In the genomic region with DNA sequence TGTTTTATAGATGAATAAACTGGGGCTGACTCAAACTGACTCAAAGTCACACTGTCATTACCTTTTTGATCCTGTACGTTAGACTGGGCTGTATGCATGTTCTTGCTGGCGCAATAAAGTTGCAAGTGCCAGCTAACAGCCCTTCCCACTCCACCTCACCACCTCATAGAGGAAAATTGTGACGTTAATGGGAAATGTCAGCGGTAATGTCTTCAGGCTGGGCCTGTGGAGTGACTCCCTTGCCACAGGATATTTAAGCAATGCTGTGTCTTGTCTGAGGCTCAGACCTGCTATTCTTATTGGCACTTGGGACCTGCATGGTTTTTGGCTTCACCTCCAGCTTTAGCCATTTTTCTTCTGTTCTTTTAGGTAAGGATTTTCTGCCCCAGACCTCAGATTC, we compare ENCODE assay signal across 8 cellular contexts. TPM values are rescaled to one million over a fixed set of nuclear protein-coding genes. Genes with fewer than 3 reads are reported as not detected.
DNase-seq lines count a peak whose midpoint lies in the region; ATAC-seq and TF ChIP-seq lines count a peak whose summit lies in the region.

No MANE protein-coding gene starts in this region.

- DNase-seq in SKM-1 treated with dmso at 0.1 percent for 144 hours (lab: John Stamatoyannopoulos, UW; ENCODE audit: unreplicated experiment) (peak; percentile 51), SKM-1 (lab: John Stamatoyannopoulos, UW; ENCODE audit: unreplicated experiment) (no peak), right lobe of liver (no peak), NCI-H2196 (lab: John Stamatoyannopoulos, UW; ENCODE audit: unreplicated experiment) (no peak), cerebellar nuclear complex (lab: John Stamatoyannopoulos, UW) (no peak), GM03348 (ENCODE audit: low spot score) (no peak)
- no peak for DNase-seq in activated naive CD4-positive, alpha-beta T cell treated with anti-CD3 and anti-CD28 coated beads, Interleukin-2, amount 50 U/mL, for 72 hours (ENCODE audit: low spot score in 2 of 2)

- no peak overlapping the region for H3K4me3 ChIP-seq in right lobe of liver

- H3K36me3 ChIP-seq in right lobe of liver, result peaks cover 9 to 98% (median 47%) of the 10 kb centered on the region in 4 donors

- intact Hi-C loops in right lobe of liver (cut with DNase I), result no loop called here

- peak overlapping the region; percentile 82 to 95 for H3K27ac Mint-ChIP-seq in activated naive CD4-positive, alpha-beta T cell treated with anti-CD3 and anti-CD28 coated beads, Interleukin-2, amount 50 U/mL, for 72 hours

- ATAC-seq in HG03432 (IDR thresholded peaks at IDR 0.05; ENCODE audit: unreplicated experiment), result peak; percentile 29
- ATAC-seq in activated naive CD4-positive, alpha-beta T cell treated with anti-CD3 and anti-CD28 coated beads, Interleukin-2, amount 50 U/mL, for 72 hours, result peak; percentile 49 to 80
- ATAC-seq in right lobe of liver, result peak; percentile 3 to 22 (median 19)

- no peaks in the 10 kb centered on the region for H3K9me3 Mint-ChIP-seq in activated naive CD4-positive, alpha-beta T cell treated with anti-CD3 and anti-CD28 coated beads, Interleukin-2, amount 50 U/mL, for 72 hours

- H3K4me1 ChIP-seq in right lobe of liver, result peaks cover 0 to 3% (median 0%) of the 10 kb centered on the region in 4 donors

- H3K27me3 ChIP-seq in right lobe of liver, result no peaks in the 10 kb centered on the region

- peak overlapping the region; percentile 41 to 55 (median 51) for H3K27ac ChIP-seq in right lobe of liver

- peaks cover 22 to 60% of the 10 kb centered on the region in 2 donors for H3K36me3 Mint-ChIP-seq in activated naive CD4-positive, alpha-beta T cell treated with anti-CD3 and anti-CD28 coated beads, Interleukin-2, amount 50 U/mL, for 72 hours

- no peak for TF ChIP-seq POLR2A in right lobe of liver (IDR thresholded peaks at IDR 0.05)

- no peak for TF ChIP-seq CTCF in right lobe of liver (IDR thresholded peaks at IDR 0.05)

- H3K9me3 ChIP-seq in right lobe of liver, result no peaks in the 10 kb centered on the region

- WGBS in right lobe of liver (ENCODE audit: insufficient coverage, low coverage, low lambda C conversion rate, missing lambda C conversion rate), result 36% methylated on average over 3 of the region's 4 CpGs

RNA-seq across cellular contexts. Expression of a gene that starts 25.2 kb away (rescaled TPM):
- 10 to 100 TPM; 23.5 to 25.1 TPM for total RNA-seq in activated naive CD4-positive, alpha-beta T cell treated with anti-CD3 and anti-CD28 coated beads, Interleukin-2, amount 50 U/mL, for 72 hours
- total RNA-seq in right lobe of liver, result 1 to 10 TPM; 4.2 to 9.4 (median 8.4) TPM

RNA-seq across cellular contexts. Expression of a gene that starts 41.7 kb away (rescaled TPM):
- 100 to 1,000 TPM; 275 to 321 TPM for total RNA-seq in activated naive CD4-positive, alpha-beta T cell treated with anti-CD3 and anti-CD28 coated beads, Interleukin-2, amount 50 U/mL, for 72 hours
- total RNA-seq in right lobe of liver, result 10 to 100 TPM; 50.2 to 85.4 (median 66.3) TPM
